ENCODE assay signal across 21 cellular contexts in the genomic region with DNA sequence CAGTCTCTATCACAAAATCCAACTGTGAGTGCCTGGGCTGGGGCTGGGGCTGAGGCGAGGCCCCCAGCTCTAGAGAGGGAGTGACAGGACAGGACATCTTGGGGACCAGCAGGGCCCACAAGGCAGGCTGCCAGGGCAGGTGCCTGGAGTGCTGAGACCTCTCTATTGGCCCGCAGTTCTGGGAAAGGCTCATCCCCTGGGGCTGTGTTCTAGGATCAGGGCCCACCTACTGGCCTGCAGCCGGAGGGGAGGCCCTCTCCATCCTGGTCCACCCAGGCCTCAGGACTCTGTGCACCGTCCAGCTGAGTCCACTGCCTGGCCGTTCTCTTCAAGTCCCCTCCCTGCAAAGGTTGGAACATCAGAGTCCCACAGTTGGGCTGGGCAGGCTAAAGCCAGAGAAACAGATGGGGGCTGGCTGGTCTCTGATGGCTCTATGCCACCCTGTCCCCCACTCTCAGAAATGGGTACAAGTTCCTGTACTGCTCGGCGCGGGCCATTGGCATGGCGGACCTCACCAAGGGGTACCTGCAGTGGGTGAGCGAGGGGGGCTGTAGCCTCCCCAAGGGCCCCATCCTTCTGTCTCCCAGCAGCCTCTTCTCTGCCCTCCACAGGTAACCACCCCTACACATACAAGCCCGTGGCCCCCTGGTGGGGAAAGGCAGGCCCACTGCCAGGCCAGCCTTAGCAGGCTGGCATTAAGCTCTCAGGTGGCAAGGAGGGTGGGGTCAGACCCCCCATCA. TPM values are rescaled to one million over a fixed set of nuclear protein-coding genes. Genes with fewer than 3 reads are reported as not detected.
DNase-seq lines count a peak whose midpoint lies in the region; ATAC-seq and TF ChIP-seq lines count a peak whose summit lies in the region.
"Had no signal": no experiment of that assay in that cellular context is flagged by ENCODE, and none has a peak within 500 bp of the region (broad histone marks: within the 10 kb centered on the region; RNA-seq: fewer than 3 reads in every experiment).

No MANE protein-coding gene starts in this region.

- no peaks in the 10 kb centered on the region for H3K4me1 ChIP-seq in RWPE2 (ENCODE audit: insufficient read depth, poor library complexity, severe bottlenecking)
- H3K4me1 ChIP-seq: adrenal gland, SJSA1 had no signal

- H3K27ac ChIP-seq in RWPE2 (ENCODE audit: poor library complexity, severe bottlenecking): no peak overlapping the region
- H3K27ac ChIP-seq: adrenal gland, SJSA1 had no signal

- POLR2A ChIA-PET in BJ (lab: Charles Lee): no interaction called here

- no peak overlapping the region for H3K4me3 ChIP-seq in BJ (ENCODE audit: low read depth, low read length)
- no peak overlapping the region for H3K4me3 ChIP-seq in GM12875 (ENCODE audit: low read depth, low read length)
- no peak overlapping the region for H3K4me3 ChIP-seq in RWPE2 (ENCODE audit: severe bottlenecking)
- H3K4me3 ChIP-seq: adrenal gland, MG63, mucosa of descending colon, SJSA1 had no signal

- H3K27me3 ChIP-seq in BJ (ENCODE audit: control insufficient read depth, insufficient read depth, low read length) (peaks cover 2% of the 10 kb centered on the region; the same call in 1 of the 2 replicates), RWPE2 (ENCODE audit: insufficient read depth, poor library complexity, severe bottlenecking) (no peaks in the 10 kb centered on the region)
- H3K27me3 ChIP-seq: adrenal gland, MG63, SJSA1 had no signal

- no peaks in the 10 kb centered on the region for H3K27me3 Mint-ChIP-seq in memory B cell
- H3K27me3 Mint-ChIP-seq: activated CD4-positive, alpha-beta T cell treated with anti-CD3 and anti-CD28 coated beads for 36 hours had no signal

- TF ChIP-seq CTCF in BJ (IDR thresholded peaks at IDR 0.05; ENCODE audit: insufficient read depth, low read depth, low read length) (peak; percentile 13; the same call in 1 of the 2 replicates), GM12875 (IDR thresholded peaks at IDR 0.05; ENCODE audit: borderline replicate concordance, insufficient read depth, low read depth, low read length) (peak; percentile 30; the same call in 1 of the 2 replicates), RWPE2 (IDR thresholded peaks at IDR 0.05; ENCODE audit: poor library complexity, severe bottlenecking) (peak; percentile 32)

- H3K36me3 ChIP-seq in BJ (ENCODE audit: control insufficient read depth, insufficient read depth, low read length) (peaks cover 24% of the 10 kb centered on the region), RWPE2 (ENCODE audit: low read depth) (peaks cover 33% of the 10 kb centered on the region)
- H3K36me3 ChIP-seq: adrenal gland, SJSA1 had no signal

- DNase-seq in BJ (ENCODE audit: low read depth) (no peak), RWPE2 (ENCODE audit: low spot score) (peak; percentile 82), memory B cell (ENCODE audit: low spot score in 2 of 2) (no peak), epidermal melanocyte (ENCODE audit: insufficient read length, low spot score) (no peak), NCI-H446 treated with DMSO at 0.1 percent for 48 hours (lab: John Stamatoyannopoulos, UW) (no peak)
- DNase-seq: activated CD4-positive, alpha-beta T cell treated with anti-CD3 and anti-CD28 coated beads for 36 hours; activated effector memory CD4-positive, alpha-beta T cell treated with Interleukin-2 at 50 U/mL for 16 hours; adrenal gland; caudate nucleus; effector CD8-positive, alpha-beta T cell; hypothalamus; MG63; mucosa of descending colon; NCI-H187; NCI-H524; OCI-M1; stimulated activated CD4-positive, alpha-beta T cell treated with anti-CD3 and anti-CD28 coated beads, Interleukin-2, amount 100 ng/mL, for 48 hours; T-helper 9 cell had no signal

- no peaks in the 10 kb centered on the region for H3K4me1 Mint-ChIP-seq in memory B cell
- H3K4me1 Mint-ChIP-seq: activated CD4-positive, alpha-beta T cell treated with anti-CD3 and anti-CD28 coated beads for 36 hours had no signal

- no peak overlapping the region for H3K4me3 Mint-ChIP-seq in memory B cell
- H3K4me3 Mint-ChIP-seq: activated CD4-positive, alpha-beta T cell treated with anti-CD3 and anti-CD28 coated beads for 36 hours had no signal

- CTCF ChIA-PET in BJ (lab: Yijun Ruan, JAX): interaction anchor here (0.8 to 1.7 kb wide), 2 partner anchors 54 to 366 kb away, joined by 3 to 6 read pairs; no protein-coding TSS in a partner anchor

- H3K9me3 ChIP-seq in RWPE2 (ENCODE audit: severe bottlenecking): no peaks in the 10 kb centered on the region
- H3K9me3 ChIP-seq: adrenal gland, MG63, mucosa of descending colon, SJSA1 had no signal

- no peak overlapping the region for H3K27ac Mint-ChIP-seq in memory B cell
- H3K27ac Mint-ChIP-seq: activated CD4-positive, alpha-beta T cell treated with anti-CD3 and anti-CD28 coated beads for 36 hours had no signal

- H3K9me3 Mint-ChIP-seq in memory B cell: no peaks in the 10 kb centered on the region

- ATAC-seq in RWPE2 (ENCODE audit: low read depth) (no peak), memory B cell (ENCODE audit: low read depth) (peak; percentile 34), HG03520 (IDR thresholded peaks at IDR 0.05; ENCODE audit: unreplicated experiment) (no peak)
- ATAC-seq: activated CD4-positive, alpha-beta T cell treated with anti-CD3 and anti-CD28 coated beads for 36 hours; mucosa of descending colon had no signal

- H3K36me3 Mint-ChIP-seq in memory B cell: no peaks in the 10 kb centered on the region

RNA-seq across cellular contexts. Expression of gene EMILIN3, which starts 9.0 kb away (rescaled TPM):
- 0.27 and 0.52 TPM in 2 replicates for polyA plus RNA-seq in BJ (2011; rRNA removed)
- polyA minus RNA-seq in BJ (2011; rRNA and poly(A)+ RNA removed): 0.28 and 0.31 TPM in 2 replicates

RNA-seq across cellular contexts. Expression of gene LPIN3, which starts 17.0 kb away (rescaled TPM):
- 9.1 and 11.5 TPM in 2 replicates for polyA plus RNA-seq in BJ (2011; rRNA removed)
- polyA minus RNA-seq in BJ (2011; rRNA and poly(A)+ RNA removed): 8.2 and 8.6 TPM in 2 replicates

RNA-seq across cellular contexts. Expression of gene ZHX3, which starts 40.1 kb away (rescaled TPM):
- polyA plus RNA-seq in BJ (2011; rRNA removed): 23.9 and 27.1 TPM in 2 replicates
- polyA minus RNA-seq in BJ (2011; rRNA and poly(A)+ RNA removed): 56.7 and 57.2 TPM in 2 replicates
